1 cellular context compared by ENCODE assay signal in genomic region chr10:99784025-99784730, GRCh38.
TF ChIP-seq lines count a peak whose summit lies in the region.

No MANE protein-coding gene starts in this region.

TF ChIP-seq in HCT116, 20 proteins besides CTCF, POLR2A, EP300 and RAD21 (continued from another document):
- no peak for TF ChIP-seq REST (IDR thresholded peaks at IDR 0.05; ENCODE audit: low read depth)
